In genomic region chr1:30378023-30378596, GRCh38 we compare ENCODE assay signal across 21 cellular contexts.
DNase-seq lines count a peak whose midpoint lies in the region; ATAC-seq, FAIRE-seq and TF ChIP-seq lines count a peak whose summit lies in the region.
"Had no signal": no experiment of that assay in that cellular context is flagged by ENCODE, and none has a peak within 500 bp of the region (broad histone marks: within the 10 kb centered on the region; RNA-seq: fewer than 3 reads in every experiment).

No MANE protein-coding gene starts in this region.

- H3K79me1 ChIP-seq in H1 (ENCODE audit: low read depth, low read length), result no peaks in the 10 kb centered on the region

- no peak for TF ChIP-seq CTCF in H1 (IDR thresholded peaks at IDR 0.05; ENCODE audit: control extremely low read depth in 1 of 3, insufficient read depth in 1 of 3, low read depth in 1 of 3, low read length in 3 of 3)
- TF ChIP-seq CTCF in osteocyte (IDR thresholded peaks at IDR 0.05), result no peak
- TF ChIP-seq CTCF in vagina (IDR thresholded peaks at IDR 0.05), result no peak

- no peak overlapping the region for H4K91ac ChIP-seq in H1 (replicated peaks; ENCODE audit: insufficient read length, low read length)

- H3K4me2 ChIP-seq in H1 (ENCODE audit: insufficient read depth in 1 of 2, low read depth in 2 of 2, low read length in 2 of 2), result no peak overlapping the region

- peaks cover 0 to 3% (median under 1%) of the 10 kb centered on the region in 4 experiments; a peak in 3 of 7 replicates for H3K4me1 ChIP-seq in H1 (replicated peaks in 1 of 4; ENCODE audit: control insufficient read depth in 3 of 4, insufficient read depth in 4 of 4, low read length in 3 of 4)
- peaks cover 22% of the 10 kb centered on the region for H3K4me1 ChIP-seq in vagina

- no peak overlapping the region for H3K4me3 Mint-ChIP-seq in activated naive CD4-positive, alpha-beta T cell treated with anti-CD3 and anti-CD28 coated beads for 36 hours
- no peak overlapping the region for H3K4me3 Mint-ChIP-seq in osteocyte (ENCODE audit: unreplicated experiment)
- H3K4me3 Mint-ChIP-seq: CD8-positive, alpha-beta memory T cell had no signal

- H3K27me3 ChIP-seq in H1 (replicated peaks in 1 of 4; ENCODE audit: control insufficient read depth in 3 of 4, extremely low read depth in 1 of 4, insufficient read depth in 3 of 4, low read length in 3 of 4) (no peaks in the 10 kb centered on the region), vagina (no peaks in the 10 kb centered on the region)

- DNase-seq in activated naive CD4-positive, alpha-beta T cell treated with anti-CD3 and anti-CD28 coated beads for 36 hours, result peak; percentile 2
- DNase-seq in activated naive CD4-positive, alpha-beta T cell treated with anti-CD3 and anti-CD28 coated beads, Interleukin-2, amount 50 U/mL, for 72 hours (ENCODE audit: low spot score in 2 of 2), result no peak
- DNase-seq in H1 (ENCODE audit: low read depth in 1 of 2, low spot score in 2 of 2) (no peak), osteocyte (ENCODE audit: extremely low spot score, unreplicated experiment) (peak; percentile 73), vagina (ENCODE audit: extremely low spot score in 2 of 2) (no peak), SK-N-DZ (ENCODE audit: low spot score) (no peak), amniotic stem cell (lab: John Stamatoyannopoulos, UW) (no peak)
- DNase-seq: CD8-positive, alpha-beta memory T cell; Kasumi-1; MM.1S; NCI-H1092; NCI-H1436 treated with DMSO at 0.1 percent for 48 hours; NCI-H2029; NCI-H2171; NCI-H526; PC-3; RPMI8226 had no signal

- FAIRE-seq in H1 (lab: Jason Lieb, UNC), result no peak
- FAIRE-seq: A204.1, D721Med, GM12891, GM18507 had no signal

- no peak overlapping the region for H3K56ac ChIP-seq in H1 (replicated peaks; ENCODE audit: insufficient read length, low read depth, low read length)

- H2BK15ac ChIP-seq in H1 (ENCODE audit: low read length), result no peak overlapping the region

- POLR2A ChIA-PET in H1 (lab: Charles Lee; ENCODE audit: partially characterized antibody), result no interaction called here

- intact Hi-C loops in activated naive CD4-positive, alpha-beta T cell treated with anti-CD3 and anti-CD28 coated beads for 36 hours (cut with micrococcal nuclease), result no loop called here
- intact Hi-C loops in vagina (cut with DNase I), result no loop called here

- no peaks in the 10 kb centered on the region for H3K9me3 Mint-ChIP-seq in activated naive CD4-positive, alpha-beta T cell treated with anti-CD3 and anti-CD28 coated beads for 36 hours
- no peaks in the 10 kb centered on the region for H3K9me3 Mint-ChIP-seq in activated naive CD4-positive, alpha-beta T cell treated with anti-CD3 and anti-CD28 coated beads, Interleukin-2, amount 50 U/mL, for 72 hours
- H3K9me3 Mint-ChIP-seq in osteocyte (ENCODE audit: unreplicated experiment), result no peaks in the 10 kb centered on the region
- H3K9me3 Mint-ChIP-seq: CD8-positive, alpha-beta memory T cell had no signal

- no peaks in the 10 kb centered on the region for H3K4me1 Mint-ChIP-seq in activated naive CD4-positive, alpha-beta T cell treated with anti-CD3 and anti-CD28 coated beads for 36 hours (ENCODE audit: low read depth)
- H3K4me1 Mint-ChIP-seq in osteocyte (ENCODE audit: unreplicated experiment), result peaks cover 2% of the 10 kb centered on the region

- H3K18ac ChIP-seq in H1 (ENCODE audit: extremely low read depth, low read length), result no peak overlapping the region

- no peak overlapping the region for H2BK5ac ChIP-seq in H1 (ENCODE audit: low read depth, low read length)

- H4K20me1 ChIP-seq in H1 (replicated peaks in 1 of 2; ENCODE audit: control insufficient read depth in 1 of 2, insufficient read depth in 2 of 2, low read length in 2 of 2), result no peaks in the 10 kb centered on the region

- no peak overlapping the region for H2AFZ ChIP-seq in H1 (ENCODE audit: low read length)

- no peak overlapping the region for H2BK12ac ChIP-seq in H1 (ENCODE audit: low read depth, low read length)

- no peak overlapping the region for H3K27ac Mint-ChIP-seq in activated naive CD4-positive, alpha-beta T cell treated with anti-CD3 and anti-CD28 coated beads for 36 hours
- no peak overlapping the region for H3K27ac Mint-ChIP-seq in activated naive CD4-positive, alpha-beta T cell treated with anti-CD3 and anti-CD28 coated beads, Interleukin-2, amount 50 U/mL, for 72 hours
- H3K27ac Mint-ChIP-seq in osteocyte (ENCODE audit: unreplicated experiment), result no peak overlapping the region
- H3K27ac Mint-ChIP-seq: CD8-positive, alpha-beta memory T cell had no signal

- TF ChIP-seq RAD21 in H1 (IDR thresholded peaks at IDR 0.05 in 1 of 2, conservative IDR thresholded peaks at IDR 0.05 in 1 of 2; ENCODE audit: low read depth in 2 of 2, low read length in 2 of 2), result no peak

- H4K8ac ChIP-seq in H1 (ENCODE audit: extremely low read depth, insufficient read depth, low read length), result 0 out of 2 replicates have a peak overlapping the region, but pooled peaks have one; percentile 17

- H3K4me3 ChIP-seq in H1 (ENCODE audit: extremely low read depth in 1 of 4, insufficient read depth in 2 of 4, low read depth in 3 of 4, low read length in 4 of 4), result no peak overlapping the region
- H3K4me3 ChIP-seq in vagina, result no peak overlapping the region

- H3K36me3 ChIP-seq in H1 (ENCODE audit: control insufficient read depth in 2 of 4, insufficient read depth in 4 of 4, low read length in 3 of 4) (no peaks in the 10 kb centered on the region), vagina (no peaks in the 10 kb centered on the region)

- TF ChIP-seq EP300 in H1 (IDR thresholded peaks at IDR 0.05; ENCODE audit: borderline replicate concordance in 1 of 2, low read depth in 2 of 2, low read length in 2 of 2), result no peak

- no peak overlapping the region for H3K4ac ChIP-seq in H1 (replicated peaks; ENCODE audit: insufficient read length, low read depth, low read length)

- H3K27me3 Mint-ChIP-seq in activated naive CD4-positive, alpha-beta T cell treated with anti-CD3 and anti-CD28 coated beads for 36 hours (ENCODE audit: low read depth), result peaks cover 5% of the 10 kb centered on the region
- peaks cover 7% of the 10 kb centered on the region for H3K27me3 Mint-ChIP-seq in osteocyte (ENCODE audit: unreplicated experiment)

- no peak overlapping the region for H3K14ac ChIP-seq in H1 (ENCODE audit: insufficient read length)

- H3K9me3 ChIP-seq in H1 (ENCODE audit: insufficient read depth in 2 of 2, low read depth in 1 of 2, low read length in 1 of 2) (no peaks in the 10 kb centered on the region), vagina (no peaks in the 10 kb centered on the region)

- H3K27ac ChIP-seq in H1 (ENCODE audit: low read depth, low read length), result no peak overlapping the region
- peak overlapping the region; percentile 87 for H3K27ac ChIP-seq in vagina

- H3K9ac ChIP-seq in H1 (replicated peaks in 1 of 4; ENCODE audit: extremely low read depth in 1 of 4, low read depth in 3 of 4, low read length in 3 of 4), result no peak overlapping the region

- H2AK5ac ChIP-seq in H1 (ENCODE audit: low read depth, low read length), result no peak overlapping the region

- no peak overlapping the region for H2BK120ac ChIP-seq in H1 (replicated peaks; ENCODE audit: low read depth, low read length)

- TF ChIP-seq POLR2A in H1 (IDR thresholded peaks at IDR 0.05; ENCODE audit: control extremely low read depth in 1 of 2, low read depth in 2 of 2, low read length in 2 of 2) (no peak), vagina (IDR thresholded peaks at IDR 0.05) (no peak)

- H3K79me2 ChIP-seq in H1 (ENCODE audit: control insufficient read depth in 1 of 2, insufficient read depth in 2 of 2, low read length in 2 of 2), result no peaks in the 10 kb centered on the region

- H3K23ac ChIP-seq in H1 (ENCODE audit: insufficient read length), result no peak overlapping the region

- no peak overlapping the region for H2BK20ac ChIP-seq in H1 (ENCODE audit: low read length)

- no peak overlapping the region for H4K5ac ChIP-seq in H1 (ENCODE audit: insufficient read length, low read depth, low read length)

- CTCF ChIA-PET in activated naive CD4-positive, alpha-beta T cell treated with anti-CD3 and anti-CD28 coated beads for 36 hours (lab: Charles Lee), result no interaction called here
- CTCF ChIA-PET in H1 (lab: Charles Lee; ENCODE audit: partially characterized antibody), result interaction anchor here (0.5 to 7.2 kb wide), 4 partner anchors 12 to 58 kb away, joined by 3 to 139 read pairs (median 4); no protein-coding TSS in a partner anchor

- H3K36me3 Mint-ChIP-seq in activated naive CD4-positive, alpha-beta T cell treated with anti-CD3 and anti-CD28 coated beads for 36 hours (ENCODE audit: low read depth), result no peaks in the 10 kb centered on the region
- H3K36me3 Mint-ChIP-seq in activated naive CD4-positive, alpha-beta T cell treated with anti-CD3 and anti-CD28 coated beads, Interleukin-2, amount 50 U/mL, for 72 hours, result no peaks in the 10 kb centered on the region
- H3K36me3 Mint-ChIP-seq in osteocyte (ENCODE audit: unreplicated experiment), result no peaks in the 10 kb centered on the region
- H3K36me3 Mint-ChIP-seq: CD8-positive, alpha-beta memory T cell had no signal

- 71% methylated on average over 9 of the region's 10 CpGs; no CpG with 5 or more reads in 1 of the 2 experiments for WGBS in H1 (ENCODE audit: extremely low coverage in 1 of 2, insufficient coverage in 1 of 2, insufficient read length in 1 of 2, insufficient replicate concordance in 2 of 2, low coverage in 1 of 2, low lambda C conversion rate in 2 of 2, missing lambda C conversion rate in 1 of 2), 2 experiments

- no peaks in the 10 kb centered on the region for H3K23me2 ChIP-seq in H1 (ENCODE audit: low read depth, low read length)

- ATAC-seq in activated naive CD4-positive, alpha-beta T cell treated with anti-CD3 and anti-CD28 coated beads, Interleukin-2, amount 50 U/mL, for 72 hours, result no peak
- ATAC-seq: PC-3 had no signal

TF ChIP-seq in H1, 55 proteins besides CTCF, POLR2A, EP300 and RAD21:
- no peak for TF ChIP-seq POU5F1 (IDR thresholded peaks at IDR 0.05; ENCODE audit: low read depth, low read length)

Comparison
In these comparisons a context has a peak if more than half of its experiments do, and no peak if none do; other contexts are left out.
1. DNase-seq: peak in activated naive CD4-positive, alpha-beta T cell treated with anti-CD3 and anti-CD28 coated beads for 36 hours (single experiment) and osteocyte (single experiment); none in activated naive CD4-positive, alpha-beta T cell treated with anti-CD3 and anti-CD28 coated beads, Interleukin-2, amount 50 U/mL, for 72 hours (0 of 2), H1 (0 of 2), vagina (0 of 2), SK-N-DZ (single experiment) and amniotic stem cell (single experiment).